Comparison of ENCODE assay signal across 8 cellular contexts in genomic region chr11:65468874-65469333, GRCh38. TPM values are rescaled to one million over a fixed set of nuclear protein-coding genes. Genes with fewer than 3 reads are reported as not detected.
DNase-seq lines count a peak whose midpoint lies in the region; ATAC-seq and TF ChIP-seq lines count a peak whose summit lies in the region.

No MANE protein-coding gene starts in this region.

- TF ChIP-seq EP300 in transverse colon (IDR thresholded peaks at IDR 0.05; ENCODE audit: low read depth) = no peak

- H3K27me3 ChIP-seq in Peyer's patch = no peaks in the 10 kb centered on the region
- no peaks in the 10 kb centered on the region for H3K27me3 ChIP-seq in transverse colon

- TF ChIP-seq CTCF in Peyer's patch (IDR thresholded peaks at IDR 0.05) = peak; percentile 38 to 90 (median 70)
- TF ChIP-seq CTCF in astrocyte of the spinal cord (IDR thresholded peaks at IDR 0.05; ENCODE audit: low read depth, low read length) = peak; percentile 50
- peak; percentile 47 to 87 (median 63) for TF ChIP-seq CTCF in transverse colon (IDR thresholded peaks at IDR 0.05)

- H3K4me3 ChIP-seq in Peyer's patch = no peak overlapping the region
- H3K4me3 ChIP-seq in astrocyte of the spinal cord (ENCODE audit: low read depth, low read length) = no peak overlapping the region
- H3K4me3 ChIP-seq in transverse colon = no peak overlapping the region

- intact Hi-C loops in transverse colon (cut with DNase I; ENCODE audit: low total_unique reads) = no loop called here

- no peak for TF ChIP-seq POLR2A in Peyer's patch (IDR thresholded peaks at IDR 0.05)
- TF ChIP-seq POLR2A in transverse colon (IDR thresholded peaks at IDR 0.05) = no peak

- in situ Hi-C loops in astrocyte of the spinal cord (cut with HindIII; ENCODE audit: low sequenced_read_pairs) (no loop called here), transverse colon (cut with MboI; ENCODE audit: low pct_ligation_motif_present in 1 of 4, low pct_unique_long_range_greater_than_20kb in 1 of 4, low sequenced_read_pairs in 3 of 4) (no loop called here)

- peak; percentile 98 for DNase-seq in DMS53 (lab: John Stamatoyannopoulos, UW)
- DNase-seq in Peyer's patch = peak; percentile 79 to 94 (median 89)
- DNase-seq in astrocyte of the spinal cord (ENCODE audit: low read depth, low spot score) = no peak
- DNase-seq in left kidney (ENCODE audit: low read depth, low spot score) = peak; percentile 85
- peak; percentile 94 for DNase-seq in transverse colon
- no peak for DNase-seq in NCI-H1694 (lab: John Stamatoyannopoulos, UW)

- peaks cover 0 to 14% (median 11%) of the 10 kb centered on the region in 4 donors for H3K4me1 ChIP-seq in Peyer's patch
- peaks cover 17 to 51% (median 28%) of the 10 kb centered on the region in 4 donors for H3K4me1 ChIP-seq in transverse colon

- peak; percentile 39 for ATAC-seq in HG03175 (IDR thresholded peaks at IDR 0.05; ENCODE audit: unreplicated experiment)
- no peak for ATAC-seq in GM19455 (IDR thresholded peaks at IDR 0.05; ENCODE audit: unreplicated experiment)

- H3K27ac ChIP-seq in Peyer's patch (peak overlapping the region in 2 of 4 donors; percentile 17 to 72), transverse colon (peak overlapping the region; percentile 73 to 78 (median 76))

- H3K36me3 ChIP-seq in Peyer's patch = no peaks in the 10 kb centered on the region
- H3K36me3 ChIP-seq in transverse colon = no peaks in the 10 kb centered on the region

- H3K9me3 ChIP-seq in Peyer's patch = no peaks in the 10 kb centered on the region
- no peaks in the 10 kb centered on the region for H3K9me3 ChIP-seq in transverse colon

- WGBS in transverse colon (ENCODE audit: low coverage in 1 of 2), 2 donors = 11 to 40% methylated on average over 1 to 3 of the region's 3 CpGs

RNA-seq across cellular contexts. Expression of gene MALAT1, which starts 29.9 kb away (rescaled TPM):
- over 10,000 TPM; 10,683 to 28,425 (median 19,356) TPM for total RNA-seq in Peyer's patch
- over 10,000 TPM; 17,948 to 48,028 (median 23,406) TPM for total RNA-seq in transverse colon

RNA-seq across cellular contexts. Expression of gene NEAT1, which starts 46.3 kb away (rescaled TPM):
- total RNA-seq in Peyer's patch (1,000 to 10,000 TPM in 2 of 4 donors, 100 to 1,000 TPM in 2; 705 to 1,411 (median 1,064) TPM), transverse colon (100 to 1,000 TPM; 370 to 782 (median 680) TPM)

RNA-seq across cellular contexts. Expression of gene SCYL1, which starts 56.0 kb away (rescaled TPM):
- 10 to 100 TPM; 73.4 to 88.1 (median 79.0) TPM for total RNA-seq in Peyer's patch
- total RNA-seq in transverse colon = 10 to 100 TPM; 41.0 to 78.4 (median 69.2) TPM

Comparison
In these comparisons a context has a peak if more than half of its experiments do, and no peak if none do; other contexts are left out.
1. DNase-seq: peak in DMS53 (single experiment), Peyer's patch (3 of 3), left kidney (single experiment) and transverse colon (single experiment); none in astrocyte of the spinal cord (single experiment) and NCI-H1694 (single experiment).
2. Peak in every context shown above with its lines, with median percentiles within 50 percentile points of each other: CTCF ChIP-seq.